ENCODE assay signal across 8 cellular contexts in the genomic region with DNA sequence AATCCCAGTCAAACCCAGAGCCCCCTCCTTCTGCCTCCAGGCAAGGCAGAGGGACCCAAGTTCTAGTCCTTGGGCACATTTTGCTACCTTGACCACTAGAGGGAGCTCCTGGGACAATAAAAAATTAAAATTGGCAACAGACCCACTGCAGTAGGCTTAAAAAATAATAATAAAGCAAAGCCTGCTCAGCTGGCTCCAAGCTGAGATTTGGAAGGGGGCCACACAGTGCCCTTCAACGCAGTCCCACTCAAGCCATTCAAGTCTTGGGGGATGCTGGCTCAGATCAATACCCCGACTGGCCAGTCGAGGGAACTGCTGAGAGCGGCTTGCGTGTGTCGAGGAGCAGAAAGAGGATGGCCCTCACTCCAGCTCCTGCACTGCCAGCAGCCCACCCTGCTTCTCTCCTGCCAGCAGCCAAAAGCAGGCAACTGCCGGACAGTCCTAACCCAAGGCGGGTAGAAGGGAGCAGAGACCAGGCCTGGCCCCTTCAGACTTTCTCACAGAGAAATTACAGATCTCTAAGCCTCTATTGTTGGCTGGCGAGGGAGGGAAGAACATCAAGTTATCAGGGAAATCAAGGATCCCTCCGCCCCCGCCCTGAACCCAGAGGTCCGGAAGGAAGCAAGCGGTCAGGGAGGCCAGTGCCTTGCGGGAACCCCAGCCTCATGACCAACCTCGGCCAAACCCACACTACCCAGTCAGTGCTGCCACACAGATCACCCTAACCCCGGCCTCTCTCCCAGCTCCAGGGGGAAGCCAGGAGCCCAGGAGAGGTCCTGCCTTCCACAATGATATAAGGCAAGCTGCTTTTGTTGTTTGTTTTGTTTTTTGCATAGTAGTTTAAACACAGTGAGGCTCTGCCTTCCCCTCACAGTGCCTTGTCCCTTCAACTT. TPM values are rescaled to one million over a fixed set of nuclear protein-coding genes. Genes with fewer than 3 reads are reported as not detected.
DNase-seq lines count a peak whose midpoint lies in the region; ATAC-seq and TF ChIP-seq lines count a peak whose summit lies in the region.

No MANE protein-coding gene starts in this region.

- no peak overlapping the region for H2BK12ac ChIP-seq in mesenchymal stem cell (ENCODE audit: low read length in 2 of 2)

- DNase-seq in A172 (ENCODE audit: low spot score) = peak; percentile 11
- peak; percentile 27 to 59 for DNase-seq in NCI-H526 (lab: John Stamatoyannopoulos, UW)
- DNase-seq in activated CD4-positive, alpha-beta memory T cell treated with anti-CD3 and anti-CD28 coated beads, Interleukin-2, amount 10 ng/mL, durations not matched to agents 7 days and 5 days = peak; percentile 61
- peak; percentile 61 for DNase-seq in effector CD4-positive, alpha-beta T cell
- peak; percentile 72 for DNase-seq in mesenchymal stem cell
- DNase-seq in stimulated activated effector memory CD8-positive, alpha-beta T cell treated with anti-CD3 and anti-CD28 coated beads, Interleukin-12 subunit alpha, Interleukin-12 subunit beta, amount 100 ng/mL, for 72 hours (ENCODE audit: low spot score in 2 of 2) = peak; percentile 43 to 73

- H3K4me3 Mint-ChIP-seq in activated CD4-positive, alpha-beta memory T cell treated with anti-CD3 and anti-CD28 coated beads, Interleukin-2, amount 10 ng/mL, durations not matched to agents 7 days and 5 days = no peak overlapping the region
- no peak overlapping the region for H3K4me3 Mint-ChIP-seq in stimulated activated effector memory CD8-positive, alpha-beta T cell treated with anti-CD3 and anti-CD28 coated beads, Interleukin-12 subunit alpha, Interleukin-12 subunit beta, amount 100 ng/mL, for 72 hours

- no peak overlapping the region for H3K27ac ChIP-seq in mesenchymal stem cell (ENCODE audit: low read length, poor library complexity, severe bottlenecking)

- H2BK15ac ChIP-seq in mesenchymal stem cell (ENCODE audit: low read depth, poor library complexity, severe bottlenecking) = no peak overlapping the region

- no peak for ATAC-seq in stimulated activated effector memory CD8-positive, alpha-beta T cell treated with anti-CD3 and anti-CD28 coated beads, Interleukin-12 subunit alpha, Interleukin-12 subunit beta, amount 100 ng/mL, for 72 hours
- no peak for ATAC-seq in GM19035 (IDR thresholded peaks at IDR 0.05; ENCODE audit: unreplicated experiment)

- H3K9me3 ChIP-seq in mesenchymal stem cell (ENCODE audit: control insufficient read depth, low read length) = no peaks in the 10 kb centered on the region

- H3K4me1 ChIP-seq in mesenchymal stem cell (ENCODE audit: control insufficient read depth, insufficient read depth, low read depth, low read length) = no peaks in the 10 kb centered on the region

- 79% methylated on average over 15 of the region's 16 CpGs for WGBS in mesenchymal stem cell

- H3K9ac ChIP-seq in mesenchymal stem cell (ENCODE audit: low read length) = peak overlapping the region; percentile 20

- no peak overlapping the region for H2BK5ac ChIP-seq in mesenchymal stem cell (ENCODE audit: low read depth, low read length, poor library complexity, severe bottlenecking)

- H3K4me1 Mint-ChIP-seq in activated CD4-positive, alpha-beta memory T cell treated with anti-CD3 and anti-CD28 coated beads, Interleukin-2, amount 10 ng/mL, durations not matched to agents 7 days and 5 days = peaks cover 19% of the 10 kb centered on the region
- peaks cover 28% of the 10 kb centered on the region for H3K4me1 Mint-ChIP-seq in stimulated activated effector memory CD8-positive, alpha-beta T cell treated with anti-CD3 and anti-CD28 coated beads, Interleukin-12 subunit alpha, Interleukin-12 subunit beta, amount 100 ng/mL, for 72 hours

- no peaks in the 10 kb centered on the region for H3K27me3 Mint-ChIP-seq in activated CD4-positive, alpha-beta memory T cell treated with anti-CD3 and anti-CD28 coated beads, Interleukin-2, amount 10 ng/mL, durations not matched to agents 7 days and 5 days

- H2AK5ac ChIP-seq in mesenchymal stem cell (ENCODE audit: low read length, severe bottlenecking) = no peak overlapping the region

- H3K14ac ChIP-seq in mesenchymal stem cell (ENCODE audit: low read length in 2 of 2) = no peak overlapping the region

- TF ChIP-seq CTCF in GM12874 (IDR thresholded peaks at IDR 0.05; ENCODE audit: insufficient read depth, low read depth, low read length) = peak; percentile 67

- CTCF ChIA-PET in activated CD4-positive, alpha-beta memory T cell treated with anti-CD3 and anti-CD28 coated beads, Interleukin-2, amount 10 ng/mL, durations not matched to agents 7 days and 5 days (lab: Charles Lee) = interaction anchor here (0.6 to 10.3 kb wide), 27 partner anchors 8 to 333 kb away, joined by 3 to 123 read pairs (median 4); partner anchors contain the start of gene IFFO2

- H3K36me3 Mint-ChIP-seq in activated CD4-positive, alpha-beta memory T cell treated with anti-CD3 and anti-CD28 coated beads, Interleukin-2, amount 10 ng/mL, durations not matched to agents 7 days and 5 days (ENCODE audit: low read depth) = peaks cover 41% of the 10 kb centered on the region
- peaks cover 90% of the 10 kb centered on the region for H3K36me3 Mint-ChIP-seq in stimulated activated effector memory CD8-positive, alpha-beta T cell treated with anti-CD3 and anti-CD28 coated beads, Interleukin-12 subunit alpha, Interleukin-12 subunit beta, amount 100 ng/mL, for 72 hours

- H3K27ac Mint-ChIP-seq in activated CD4-positive, alpha-beta memory T cell treated with anti-CD3 and anti-CD28 coated beads, Interleukin-2, amount 10 ng/mL, durations not matched to agents 7 days and 5 days = no peak overlapping the region
- peak overlapping the region; percentile 85 for H3K27ac Mint-ChIP-seq in stimulated activated effector memory CD8-positive, alpha-beta T cell treated with anti-CD3 and anti-CD28 coated beads, Interleukin-12 subunit alpha, Interleukin-12 subunit beta, amount 100 ng/mL, for 72 hours

- no peaks in the 10 kb centered on the region for H3K9me3 Mint-ChIP-seq in activated CD4-positive, alpha-beta memory T cell treated with anti-CD3 and anti-CD28 coated beads, Interleukin-2, amount 10 ng/mL, durations not matched to agents 7 days and 5 days
- no peaks in the 10 kb centered on the region for H3K9me3 Mint-ChIP-seq in stimulated activated effector memory CD8-positive, alpha-beta T cell treated with anti-CD3 and anti-CD28 coated beads, Interleukin-12 subunit alpha, Interleukin-12 subunit beta, amount 100 ng/mL, for 72 hours

- H3K4ac ChIP-seq in mesenchymal stem cell (ENCODE audit: low read depth in 1 of 2, low read length in 2 of 2) = no peak overlapping the region

- H3K18ac ChIP-seq in mesenchymal stem cell (ENCODE audit: low read depth in 1 of 2, low read length in 2 of 2) = peak overlapping the region in 1 of 2 experiments; percentile 28

- H3K36me3 ChIP-seq in mesenchymal stem cell (ENCODE audit: control insufficient read depth in 1 of 2, insufficient read depth in 2 of 2, low read depth in 1 of 2, low read length in 2 of 2) = peaks cover 46 to 59% of the 10 kb centered on the region in 2 experiments

- no peak overlapping the region for H4K8ac ChIP-seq in mesenchymal stem cell (ENCODE audit: low read length)

- peaks cover 17% of the 10 kb centered on the region for H3K79me1 ChIP-seq in mesenchymal stem cell (replicated peaks; ENCODE audit: low read length, poor library complexity, severe bottlenecking)

- POLR2A ChIA-PET in activated CD4-positive, alpha-beta memory T cell treated with anti-CD3 and anti-CD28 coated beads, Interleukin-2, amount 10 ng/mL, durations not matched to agents 7 days and 5 days (lab: Charles Lee) = interaction anchor here (0.9 to 3.0 kb wide), 6 partner anchors 12 to 182 kb away, joined by 3 to 13 read pairs (median 3); partner anchors contain the start of gene IFFO2

- H2AFZ ChIP-seq in mesenchymal stem cell (ENCODE audit: low read depth, low read length) = no peak overlapping the region

- no peak overlapping the region for H2BK120ac ChIP-seq in mesenchymal stem cell (ENCODE audit: low read depth, low read length)

- H3K4me3 ChIP-seq in mesenchymal stem cell (ENCODE audit: insufficient read depth in 1 of 2, low read depth in 1 of 2, low read length in 2 of 2) = no peak overlapping the region

- no peak overlapping the region for H3K4me2 ChIP-seq in mesenchymal stem cell (ENCODE audit: low read length, poor library complexity, severe bottlenecking)

- no peaks in the 10 kb centered on the region for H3K27me3 ChIP-seq in mesenchymal stem cell (ENCODE audit: control insufficient read depth in 1 of 2, insufficient read depth in 1 of 2, low read length in 2 of 2)

- no peak overlapping the region for H4K91ac ChIP-seq in mesenchymal stem cell (ENCODE audit: low read length)

- no peak overlapping the region for H3K23ac ChIP-seq in mesenchymal stem cell (ENCODE audit: low read length in 2 of 2)

RNA-seq across cellular contexts. Expression of gene ALDH4A1, which starts 4.9 kb away (rescaled TPM):
- 8.4 and 10.1 TPM in 2 replicates for total RNA-seq in A172 (2014; rRNA removed; shearing (Covaris generic))
- 1 to 10 TPM; 3.3 to 3.7 TPM for total RNA-seq in activated CD4-positive, alpha-beta memory T cell treated with anti-CD3 and anti-CD28 coated beads, Interleukin-2, amount 10 ng/mL, durations not matched to agents 7 days and 5 days
- 7.7 TPM for polyA plus RNA-seq in mesenchymal stem cell (2013, experiment 1 of 2)
- polyA plus RNA-seq in mesenchymal stem cell (2013, experiment 2 of 2) = 7.8 TPM

RNA-seq across cellular contexts. Expression of gene TAS1R2, which starts 47.8 kb away (rescaled TPM):
- not detected in 2 replicates for total RNA-seq in A172 (2014; rRNA removed; shearing (Covaris generic))
- total RNA-seq in activated CD4-positive, alpha-beta memory T cell treated with anti-CD3 and anti-CD28 coated beads, Interleukin-2, amount 10 ng/mL, durations not matched to agents 7 days and 5 days = not detected
- not detected for polyA plus RNA-seq in mesenchymal stem cell (2013, experiment 1 of 2)
- polyA plus RNA-seq in mesenchymal stem cell (2013, experiment 2 of 2) = not detected

RNA-seq across cellular contexts. Expression of gene IFFO2, which starts 49.2 kb away (rescaled TPM):
- 6.3 and 7.1 TPM in 2 replicates for total RNA-seq in A172 (2014; rRNA removed; shearing (Covaris generic))
- 10 to 100 TPM; 19.9 to 22.7 TPM for total RNA-seq in activated CD4-positive, alpha-beta memory T cell treated with anti-CD3 and anti-CD28 coated beads, Interleukin-2, amount 10 ng/mL, durations not matched to agents 7 days and 5 days
- polyA plus RNA-seq in mesenchymal stem cell (2013, experiment 1 of 2) = 8.7 TPM
- 8.3 TPM for polyA plus RNA-seq in mesenchymal stem cell (2013, experiment 2 of 2)

Comparison
In these comparisons a context has a peak if more than half of its experiments do, and no peak if none do; other contexts are left out.
1. DNase-seq: peak in every context shown above with its lines; median percentile 72 in mesenchymal stem cell; 61 in activated CD4-positive, alpha-beta memory T cell treated with anti-CD3 and anti-CD28 coated beads, Interleukin-2, amount 10 ng/mL, durations not matched to agents 7 days and 5 days; 61 in effector CD4-positive, alpha-beta T cell; 58 in stimulated activated effector memory CD8-positive, alpha-beta T cell treated with anti-CD3 and anti-CD28 coated beads, Interleukin-12 subunit alpha, Interleukin-12 subunit beta, amount 100 ng/mL, for 72 hours; 43 in NCI-H526; 11 in A172.